ENCODE assay signal across 10 cellular contexts in the genomic region with DNA sequence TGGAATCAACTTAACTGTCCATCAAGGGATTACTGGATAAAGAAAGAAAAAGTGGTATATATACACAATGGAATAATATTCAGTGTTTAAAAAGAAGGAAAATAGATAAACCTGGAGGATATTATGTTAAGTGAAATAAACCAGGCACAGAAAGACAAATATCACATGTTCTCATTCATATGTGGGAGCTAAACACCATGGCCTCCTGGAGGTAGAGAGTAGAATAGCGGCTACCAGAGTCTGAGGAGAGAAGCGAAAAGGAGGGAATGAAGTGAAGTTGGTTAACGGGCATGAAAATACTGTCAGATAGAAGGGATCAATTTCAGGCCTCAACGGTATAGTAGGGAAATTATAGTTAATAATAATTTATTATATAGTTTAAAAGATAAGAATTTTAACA.
DNase-seq lines count a peak whose midpoint lies in the region; ATAC-seq and TF ChIP-seq lines count a peak whose summit lies in the region.
"Had no signal": no experiment of that assay in that cellular context is flagged by ENCODE, and none has a peak within 500 bp of the region (broad histone marks: within the 10 kb centered on the region; RNA-seq: fewer than 3 reads in every experiment).

No MANE protein-coding gene starts in this region.

- no TSS peak for BruUV-seq in PC-9 (replicated peaks; lab: Mats Ljungman, UMichigan)

- ATAC-seq in GM18511 (IDR thresholded peaks at IDR 0.05; ENCODE audit: unreplicated experiment) (peak; percentile 69), HG02840 (IDR thresholded peaks at IDR 0.05; ENCODE audit: low FRiP score, unreplicated experiment) (peak; percentile 62), sciatic nerve (no peak)

- H3K4me3 ChIP-seq in PC-9 (no peak overlapping the region), mesendoderm (ENCODE audit: low read length) (no peak overlapping the region)
- H3K4me3 ChIP-seq: skin epidermis, thyroid gland had no signal

- POLR2A ChIA-PET in PC-9 (lab: Charles Lee; ENCODE audit: unreplicated experiment): no interaction called here

- H3K4me2 ChIP-seq in PC-9 (no peak overlapping the region), mesendoderm (ENCODE audit: low read length) (no peak overlapping the region)

- no peak overlapping the region for H3K56ac ChIP-seq in mesendoderm (ENCODE audit: low read length)

- H3K79me1 ChIP-seq in mesendoderm (ENCODE audit: low read length): no peaks in the 10 kb centered on the region

- DNase-seq in PC-9 (no peak), mesendoderm (peak; percentile 48), sciatic nerve (ENCODE audit: low spot score) (no peak), Ammon's horn (ENCODE audit: low spot score) (no peak), anterior cingulate cortex (lab: John Stamatoyannopoulos, UW) (no peak)
- DNase-seq: NCI-H1436, thyroid gland had no signal

- H2BK15ac ChIP-seq in mesendoderm (replicated peaks; ENCODE audit: low read depth): no peak overlapping the region

- H3K36me3 ChIP-seq in PC-9 (ENCODE audit: low read depth) (no peaks in the 10 kb centered on the region), mesendoderm (ENCODE audit: control insufficient read depth, insufficient read depth, low read length) (no peaks in the 10 kb centered on the region)
- H3K36me3 ChIP-seq: thyroid gland had no signal

- H3K23ac ChIP-seq in mesendoderm (ENCODE audit: low read length): no peak overlapping the region

- H3K9me3 ChIP-seq in PC-9 (ENCODE audit: insufficient read depth, low read depth): no peaks in the 10 kb centered on the region
- H3K9me3 ChIP-seq: thyroid gland had no signal

- no peak overlapping the region for H2BK5ac ChIP-seq in mesendoderm (ENCODE audit: low read length)

- no CpG with 5 or more reads among the region's 4 CpGs for WGBS in mesendoderm (ENCODE audit: extremely low coverage, insufficient coverage, low lambda C conversion rate)

- H3K18ac ChIP-seq in mesendoderm (ENCODE audit: low read length): no peak overlapping the region

- no peaks in the 10 kb centered on the region for H3F3A ChIP-seq in PC-9 (ENCODE audit: insufficient read depth, low read depth)

- no peaks in the 10 kb centered on the region for H3K9me2 ChIP-seq in PC-9 (ENCODE audit: insufficient read depth)

- H3K9ac ChIP-seq in mesendoderm (ENCODE audit: low read length): no peak overlapping the region

- no peaks in the 10 kb centered on the region for H4K20me1 ChIP-seq in PC-9 (ENCODE audit: insufficient read depth)

- no peak overlapping the region for H2AK5ac ChIP-seq in mesendoderm (ENCODE audit: low read length)

- H3K27ac ChIP-seq in PC-9: no peak overlapping the region
- H3K27ac ChIP-seq in mesendoderm (ENCODE audit: low read depth, low read length): no peak overlapping the region
- H3K27ac ChIP-seq: skin epidermis, thyroid gland had no signal

- no peak overlapping the region for H2AFZ ChIP-seq in PC-9

- CTCF ChIA-PET in PC-9 (lab: Charles Lee): no interaction called here

- H2BK120ac ChIP-seq in mesendoderm (ENCODE audit: low read depth, low read length): no peak overlapping the region

- H3K27me3 ChIP-seq in PC-9 (ENCODE audit: insufficient read depth, low read depth): no peaks in the 10 kb centered on the region
- no peaks in the 10 kb centered on the region for H3K27me3 ChIP-seq in mesendoderm (ENCODE audit: insufficient read depth, low read length, poor library complexity)
- H3K27me3 ChIP-seq: thyroid gland had no signal

- H3K4me1 ChIP-seq in PC-9 (replicated peaks; ENCODE audit: insufficient read depth): no peaks in the 10 kb centered on the region
- no peaks in the 10 kb centered on the region for H3K4me1 ChIP-seq in mesendoderm (ENCODE audit: control insufficient read depth, low read depth, low read length)
- H3K4me1 ChIP-seq: thyroid gland had no signal

- TF ChIP-seq CTCF in PC-9 (conservative IDR thresholded peaks at IDR 0.05): peak; percentile 49

- H3K79me2 ChIP-seq in PC-9 (ENCODE audit: low read depth) (no peaks in the 10 kb centered on the region), mesendoderm (ENCODE audit: control insufficient read depth, insufficient read depth, low read length) (no peaks in the 10 kb centered on the region)

- intact Hi-C loops in PC-9 (cut with micrococcal nuclease; ENCODE audit: unreplicated experiment): no loop called here
- intact Hi-C loops in sciatic nerve (cut with DNase I): no loop called here

- H4K8ac ChIP-seq in mesendoderm (ENCODE audit: low read depth, low read length): no peak overlapping the region

- no peak overlapping the region for H3K4ac ChIP-seq in mesendoderm (ENCODE audit: low read depth, low read length)

- no peak overlapping the region for H4K5ac ChIP-seq in mesendoderm (ENCODE audit: low read length)
